Comparison of ENCODE assay signal across 23 cellular contexts in the genomic region with DNA sequence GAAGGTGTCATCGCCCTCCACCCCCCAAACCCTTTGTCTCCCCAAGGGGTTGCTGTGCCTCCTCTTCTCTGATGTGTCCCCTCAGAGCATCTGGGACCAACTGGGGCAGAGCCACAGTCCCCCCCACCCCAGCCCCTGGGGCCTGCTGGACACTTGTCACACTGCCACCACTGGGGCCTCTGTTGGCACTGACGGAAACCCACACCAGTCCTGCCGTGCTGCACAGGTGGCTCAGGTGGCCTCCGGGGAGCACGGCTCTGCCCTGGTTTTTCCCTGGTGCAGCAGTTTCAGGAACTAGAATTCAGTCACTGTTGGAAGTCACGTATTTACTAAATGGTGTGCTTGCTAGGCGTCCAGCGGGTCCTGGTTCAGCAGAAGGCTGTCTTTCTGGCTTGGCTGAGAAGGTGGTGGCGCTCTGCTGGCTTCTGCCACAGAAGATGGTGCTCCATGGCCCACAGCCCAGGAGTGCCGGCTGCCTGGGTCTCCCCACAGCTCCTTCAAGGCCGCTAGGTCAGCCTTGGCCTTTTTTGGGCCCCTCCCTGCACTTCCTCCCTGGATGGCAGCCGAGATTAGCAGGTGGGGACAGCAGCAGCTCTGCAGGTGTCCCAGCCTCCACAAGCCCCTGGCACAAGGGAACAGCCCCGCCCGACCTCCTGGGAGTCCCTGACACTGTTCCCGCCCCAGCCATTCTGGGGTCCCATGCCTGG. TPM values are rescaled to one million over a fixed set of nuclear protein-coding genes. Genes with fewer than 3 reads are reported as not detected.
DNase-seq lines count a peak whose midpoint lies in the region; ATAC-seq and TF ChIP-seq lines count a peak whose summit lies in the region.
"Had no signal": no experiment of that assay in that cellular context is flagged by ENCODE, and none has a peak within 500 bp of the region (broad histone marks: within the 10 kb centered on the region; RNA-seq: fewer than 3 reads in every experiment).

No MANE protein-coding gene starts in this region.

- no peaks in the 10 kb centered on the region for H3K9me2 ChIP-seq in MM.1S (replicated peaks; ENCODE audit: insufficient read depth, low read length)

- no peaks in the 10 kb centered on the region for H3K36me3 ChIP-seq in MM.1S (replicated peaks; ENCODE audit: insufficient read depth, low read length)
- H3K36me3 ChIP-seq: left lung, stomach, WERI-Rb-1 had no signal

- no peaks in the 10 kb centered on the region for H3K9me3 Mint-ChIP-seq in WTC11
- H3K9me3 Mint-ChIP-seq: activated naive CD4-positive, alpha-beta T cell treated with anti-CD3 and anti-CD28 coated beads, Interleukin-2, amount 50 U/mL, for 72 hours; activated T-cell treated with anti-CD3 and anti-CD28 coated beads, Interleukin-2, amount 50 U/mL, for 4 hours had no signal

- no peak overlapping the region for H3K4me3 ChIP-seq in MM.1S (ENCODE audit: low read length)
- H3K4me3 ChIP-seq: left lung, stomach had no signal

- no peak overlapping the region for H3K4me3 Mint-ChIP-seq in WTC11
- H3K4me3 Mint-ChIP-seq: activated T-cell treated with anti-CD3 and anti-CD28 coated beads, Interleukin-2, amount 50 U/mL, for 4 hours had no signal

- no peaks in the 10 kb centered on the region for H3F3A ChIP-seq in MM.1S (ENCODE audit: insufficient read depth, low read length)

- no peak overlapping the region for H3K9ac ChIP-seq in MM.1S (ENCODE audit: low read length)

- no peaks in the 10 kb centered on the region; the same call in 1 of the 2 replicates for H3K27me3 ChIP-seq in MM.1S (replicated peaks; ENCODE audit: insufficient read depth, low read length)

- no peaks in the 10 kb centered on the region for H3K9me3 ChIP-seq in MM.1S (replicated peaks; ENCODE audit: insufficient read depth, low read length)
- H3K9me3 ChIP-seq: left lung, stomach had no signal

- ATAC-seq in esophagus mucosa (peak; percentile 10), HG03045 (IDR thresholded peaks at IDR 0.05; ENCODE audit: unreplicated experiment) (no peak), WTC11 (no peak)
- ATAC-seq: activated naive CD4-positive, alpha-beta T cell treated with anti-CD3 and anti-CD28 coated beads, Interleukin-2, amount 50 U/mL, for 72 hours; activated T-cell treated with anti-CD3 and anti-CD28 coated beads, Interleukin-2, amount 50 U/mL, for 4 hours; left lung; PC-3 had no signal

- H3K27me3 Mint-ChIP-seq in WTC11 (ENCODE audit: low read depth) = no peaks in the 10 kb centered on the region

- H4K20me1 ChIP-seq in MM.1S (ENCODE audit: insufficient read depth, low read length) = no peaks in the 10 kb centered on the region

- TF ChIP-seq CTCF in MM.1S (IDR thresholded peaks at IDR 0.05; ENCODE audit: low read length) = no peak
- no peak for TF ChIP-seq CTCF in WTC11 (IDR thresholded peaks at IDR 0.05)

- H3K36me3 Mint-ChIP-seq in WTC11 = no peaks in the 10 kb centered on the region
- H3K36me3 Mint-ChIP-seq: activated naive CD4-positive, alpha-beta T cell treated with anti-CD3 and anti-CD28 coated beads, Interleukin-2, amount 50 U/mL, for 72 hours had no signal

- H3K79me2 ChIP-seq in MM.1S (ENCODE audit: low read length) = no peaks in the 10 kb centered on the region

- peak; percentile 71 for DNase-seq in DMS 273 (lab: John Stamatoyannopoulos, UW; ENCODE audit: unreplicated experiment)
- no peak for DNase-seq in DMS 273 treated with DMSO at 0.1 percent for 48 hours (lab: John Stamatoyannopoulos, UW)
- DNase-seq in MM.1S = peak; percentile 17
- peak; percentile 78 for DNase-seq in posterior vena cava (ENCODE audit: low spot score)
- no peak for DNase-seq in DMS153 treated with DMSO at 0.1 percent for 48 hours (lab: John Stamatoyannopoulos, UW; ENCODE audit: unreplicated experiment)
- no peak for DNase-seq in WTC11 (ENCODE audit: low spot score)
- DNase-seq: activated T-cell treated with anti-CD3 and anti-CD28 coated beads, Interleukin-2, amount 50 U/mL, for 4 hours; AML-193; GDM1; HCEC 1CT; NCI-H187; NCI-H510A treated with DMSO at 0.1 percent for 48 hours; PC-3; stomach; T-helper 2 cell; trophoblast cell; WERI-Rb-1 had no signal

- no peaks in the 10 kb centered on the region for H3K4me1 ChIP-seq in MM.1S (ENCODE audit: low read length)
- H3K4me1 ChIP-seq: left lung had no signal

- intact Hi-C loops in posterior vena cava (cut with DNase I) = loop anchor here in 1 of 2 donors (10.0 kb wide), 1 partner anchor 135 kb away; no protein-coding TSS in a partner anchor

- CTCF ChIA-PET in WTC11 (lab: Charles Lee) = interaction anchor here (0.9 to 2.0 kb wide), 11 partner anchors 9 to 261 kb away, joined by 3 to 15 read pairs (median 5); partner anchors contain the start of gene KLHL30

- no peaks in the 10 kb centered on the region for H3K4me1 Mint-ChIP-seq in WTC11

- peak overlapping the region; percentile 43; the same call in 1 of the 2 replicates for H3K4me2 ChIP-seq in MM.1S (ENCODE audit: low read depth, low read length)

- H2AFZ ChIP-seq in MM.1S (ENCODE audit: low read length) = no peak overlapping the region

- H3K27ac Mint-ChIP-seq in WTC11 = no peak overlapping the region
- H3K27ac Mint-ChIP-seq: activated naive CD4-positive, alpha-beta T cell treated with anti-CD3 and anti-CD28 coated beads, Interleukin-2, amount 50 U/mL, for 72 hours had no signal

- POLR2A ChIA-PET in WTC11 (lab: Charles Lee) = no interaction called here

- H3K27ac ChIP-seq in MM.1S (ENCODE audit: low read length) = peak overlapping the region; percentile 27; the same call in 1 of the 2 replicates
- H3K27ac ChIP-seq: 22Rv1, left lung, stomach, WERI-Rb-1 had no signal

TF ChIP-seq in WTC11, 78 proteins besides CTCF, POLR2A, EP300 and RAD21:
- TF ChIP-seq, protein P1, sequence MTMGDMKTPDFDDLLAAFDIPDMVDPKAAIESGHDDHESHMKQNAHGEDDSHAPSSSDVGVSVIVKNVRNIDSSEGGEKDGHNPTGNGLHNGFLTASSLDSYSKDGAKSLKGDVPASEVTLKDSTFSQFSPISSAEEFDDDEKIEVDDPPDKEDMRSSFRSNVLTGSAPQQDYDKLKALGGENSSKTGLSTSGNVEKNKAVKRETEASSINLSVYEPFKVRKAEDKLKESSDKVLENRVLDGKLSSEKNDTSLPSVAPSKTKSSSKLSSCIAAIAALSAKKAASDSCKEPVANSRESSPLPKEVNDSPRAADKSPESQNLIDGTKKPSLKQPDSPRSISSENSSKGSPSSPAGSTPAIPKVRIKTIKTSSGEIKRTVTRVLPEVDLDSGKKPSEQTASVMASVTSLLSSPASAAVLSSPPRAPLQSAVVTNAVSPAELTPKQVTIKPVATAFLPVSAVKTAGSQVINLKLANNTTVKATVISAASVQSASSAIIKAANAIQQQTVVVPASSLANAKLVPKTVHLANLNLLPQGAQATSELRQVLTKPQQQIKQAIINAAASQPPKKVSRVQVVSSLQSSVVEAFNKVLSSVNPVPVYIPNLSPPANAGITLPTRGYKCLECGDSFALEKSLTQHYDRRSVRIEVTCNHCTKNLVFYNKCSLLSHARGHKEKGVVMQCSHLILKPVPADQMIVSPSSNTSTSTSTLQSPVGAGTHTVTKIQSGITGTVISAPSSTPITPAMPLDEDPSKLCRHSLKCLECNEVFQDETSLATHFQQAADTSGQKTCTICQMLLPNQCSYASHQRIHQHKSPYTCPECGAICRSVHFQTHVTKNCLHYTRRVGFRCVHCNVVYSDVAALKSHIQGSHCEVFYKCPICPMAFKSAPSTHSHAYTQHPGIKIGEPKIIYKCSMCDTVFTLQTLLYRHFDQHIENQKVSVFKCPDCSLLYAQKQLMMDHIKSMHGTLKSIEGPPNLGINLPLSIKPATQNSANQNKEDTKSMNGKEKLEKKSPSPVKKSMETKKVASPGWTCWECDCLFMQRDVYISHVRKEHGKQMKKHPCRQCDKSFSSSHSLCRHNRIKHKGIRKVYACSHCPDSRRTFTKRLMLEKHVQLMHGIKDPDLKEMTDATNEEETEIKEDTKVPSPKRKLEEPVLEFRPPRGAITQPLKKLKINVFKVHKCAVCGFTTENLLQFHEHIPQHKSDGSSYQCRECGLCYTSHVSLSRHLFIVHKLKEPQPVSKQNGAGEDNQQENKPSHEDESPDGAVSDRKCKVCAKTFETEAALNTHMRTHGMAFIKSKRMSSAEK (CRISPR knock-in tag; IDR thresholded peaks at IDR 0.05; ENCODE audit: borderline replicate concordance) = no peak
- no peak for TF ChIP-seq CDX4 (CRISPR knock-in tag; IDR thresholded peaks at IDR 0.05; ENCODE audit: borderline replicate concordance)
- no peak for TF ChIP-seq NR3C1 (CRISPR knock-in tag; conservative IDR thresholded peaks at IDR 0.05; ENCODE audit: low read depth)
- TF ChIP-seq SP1 (CRISPR knock-in tag; conservative IDR thresholded peaks at IDR 0.05) = no peak
- no peak for TF ChIP-seq ZNF416 (CRISPR knock-in tag; IDR thresholded peaks at IDR 0.05)
- no peak for TF ChIP-seq GABPB1 (CRISPR knock-in tag; IDR thresholded peaks at IDR 0.05)
TF ChIP-seq in WTC11: peak in this region for 0.

RNA-seq across cellular contexts. Expression of gene KLHL30, which starts 18.6 kb away (rescaled TPM):
- total RNA-seq in esophagus mucosa = 0.08 TPM
- total RNA-seq in posterior vena cava = 10 to 100 TPM in 1 of 2 donors, 1 to 10 TPM in 1; 9.6 to 10.7 TPM
- total RNA-seq in WTC11 (2021) = 0.07 TPM in 1 of 3 replicates, not detected in the others
- total RNA-seq: activated naive CD4-positive, alpha-beta T cell treated with anti-CD3 and anti-CD28 coated beads, Interleukin-2, amount 50 U/mL, for 72 hours; activated T-cell treated with anti-CD3 and anti-CD28 coated beads, Interleukin-2, amount 50 U/mL, for 4 hours; PC-3 had no signal

RNA-seq across cellular contexts. Expression of gene ESPNL, which starts 19.8 kb away (rescaled TPM):
- total RNA-seq in esophagus mucosa (0.40 TPM), posterior vena cava (1 to 10 TPM in 1 of 2 donors, under 1 TPM in 1; 0.24 to 3.0 TPM), WTC11 (2021) (1.1 to 1.4 TPM (median 1.1 TPM) in 3 replicates)
- total RNA-seq: MCF 10A, PC-3 had no signal

RNA-seq across cellular contexts. Expression of gene ERFE, which starts 38.9 kb away (rescaled TPM):
- total RNA-seq in esophagus mucosa = 0.44 TPM
- total RNA-seq in posterior vena cava = 1 to 10 TPM in 1 of 2 donors, under 1 TPM in 1; 0.79 to 2.3 TPM
- 4.5 to 6.3 TPM (median 6.0 TPM) in 3 replicates for total RNA-seq in WTC11 (2021)

RNA-seq across cellular contexts. Expression of gene SCLY, which starts 59.1 kb away (rescaled TPM):
- total RNA-seq in esophagus mucosa (8.9 TPM), posterior vena cava (10 to 100 TPM in 1 of 2 donors, 1 to 10 TPM in 1; 8.6 to 11.5 TPM), WTC11 (2021) (68.4 to 70.2 TPM (median 69.6 TPM) in 3 replicates)

Comparison
In these comparisons a context has a peak if more than half of its experiments do, and no peak if none do; other contexts are left out.
1. DNase-seq: peak in DMS 273 (single experiment), MM.1S (single experiment) and posterior vena cava (single experiment); none in DMS 273 treated with DMSO at 0.1 percent for 48 hours (single experiment), DMS153 treated with DMSO at 0.1 percent for 48 hours (single experiment) and WTC11 (single experiment).